33 cellular contexts compared by ENCODE assay signal in the genomic region with DNA sequence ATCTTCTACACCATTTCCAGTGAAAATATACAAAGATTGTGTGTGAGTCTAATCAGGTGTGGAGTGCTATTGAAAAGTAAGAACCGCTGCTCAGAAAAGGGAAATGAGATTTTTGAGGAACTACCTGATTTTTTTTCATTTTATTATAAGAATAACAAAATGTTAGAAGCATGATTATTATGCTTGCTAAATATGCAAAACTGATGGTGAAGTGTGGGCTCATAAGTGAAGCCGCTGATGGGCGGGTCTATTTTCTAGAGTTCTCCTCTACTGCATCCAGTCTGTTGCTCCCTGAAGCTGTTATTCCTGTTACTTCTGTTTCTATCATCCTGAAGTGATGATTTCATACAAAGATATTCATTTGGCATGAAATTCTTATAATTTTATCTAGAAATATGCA.
"Had no signal": no experiment of that assay in that cellular context is flagged by ENCODE, and none has a peak within 500 bp of the region (broad histone marks: within the 10 kb centered on the region; RNA-seq: fewer than 3 reads in every experiment).

No MANE protein-coding gene starts in this region.

- H3K36me3 Mint-ChIP-seq: activated CD4-positive, alpha-beta memory T cell treated with anti-CD3 and anti-CD28 coated beads for 36 hours; activated CD8-positive, alpha-beta memory T cell treated with anti-CD3 and anti-CD28 coated beads, Interleukin-2, amount 10 ng/mL, durations not matched to agents 7 days and 5 days; activated naive CD4-positive, alpha-beta T cell treated with anti-CD3 and anti-CD28 coated beads, Interleukin-2, amount 50 U/mL, for 24 hours; activated naive CD8-positive, alpha-beta T cell treated with anti-CD3 and anti-CD28 coated beads for 36 hours had no signal

- H3K4me1 Mint-ChIP-seq: activated CD4-positive, alpha-beta T cell treated with anti-CD3 and anti-CD28 coated beads for 36 hours; activated CD4-positive, alpha-beta T cell treated with anti-CD3 and anti-CD28 coated beads, Interleukin-2, amount 10 ng/mL, durations not matched to agents 24 days and 14 days; activated CD8-positive, alpha-beta memory T cell treated with anti-CD3 and anti-CD28 coated beads, Interleukin-2, amount 10 ng/mL, durations not matched to agents 7 days and 5 days; activated naive CD4-positive, alpha-beta T cell treated with anti-CD3 and anti-CD28 coated beads, Interleukin-2, amount 50 U/mL, for 24 hours; activated naive CD8-positive, alpha-beta T cell treated with anti-CD3 and anti-CD28 coated beads for 36 hours; activated naive CD8-positive, alpha-beta T cell treated with anti-CD3 and anti-CD28 coated beads, Interleukin-2, amount 50 U/mL, for 24 hours had no signal

- H3K4me3 Mint-ChIP-seq: activated CD4-positive, alpha-beta memory T cell treated with anti-CD3 and anti-CD28 coated beads for 36 hours; activated CD4-positive, alpha-beta T cell treated with anti-CD3 and anti-CD28 coated beads for 36 hours; activated CD4-positive, alpha-beta T cell treated with anti-CD3 and anti-CD28 coated beads, Interleukin-2, amount 10 ng/mL, durations not matched to agents 24 days and 14 days; activated CD8-positive, alpha-beta memory T cell treated with anti-CD3 and anti-CD28 coated beads, Interleukin-2, amount 10 ng/mL, durations not matched to agents 7 days and 5 days; activated CD8-positive, alpha-beta T cell treated with anti-CD3 and anti-CD28 coated beads, Interleukin-2, amount 10 ng/mL, durations not matched to agents 7 days and 5 days; activated naive CD4-positive, alpha-beta T cell treated with anti-CD3 and anti-CD28 coated beads for 36 hours; activated naive CD4-positive, alpha-beta T cell treated with anti-CD3 and anti-CD28 coated beads, Interleukin-2, amount 50 U/mL, for 24 hours; activated naive CD8-positive, alpha-beta T cell treated with anti-CD3 and anti-CD28 coated beads for 36 hours; activated naive CD8-positive, alpha-beta T cell treated with anti-CD3 and anti-CD28 coated beads, Interleukin-2, amount 50 U/mL, for 24 hours; activated T-helper 1 cell treated with anti-CD3 and anti-CD28 coated beads, Interleukin-12 subunit alpha, Interleukin-12 subunit beta, Interleukin-2, Interleukin-4 antibody, amounts not matched to agents 30 ng/mL and 10 ng/mL and 1 ng/mL, durations not matched to agents 14 hours and 24 hours and 36 hours; effector memory CD8-positive, alpha-beta T cell; T-helper 2 cell treated with Interferon-gamma antibody and Interleukin-4, amounts not matched to agents 5 μg/mL and 100 μg/mL, for 36 hours had no signal

- H3K9me3 Mint-ChIP-seq: activated CD4-positive, alpha-beta memory T cell treated with anti-CD3 and anti-CD28 coated beads for 36 hours; activated CD4-positive, alpha-beta T cell treated with anti-CD3 and anti-CD28 coated beads, Interleukin-2, amount 10 ng/mL, durations not matched to agents 24 days and 14 days; activated naive CD4-positive, alpha-beta T cell treated with anti-CD3 and anti-CD28 coated beads for 36 hours; activated naive CD4-positive, alpha-beta T cell treated with anti-CD3 and anti-CD28 coated beads, Interleukin-2, amount 50 U/mL, for 24 hours; activated naive CD8-positive, alpha-beta T cell treated with anti-CD3 and anti-CD28 coated beads for 36 hours; activated naive CD8-positive, alpha-beta T cell treated with anti-CD3 and anti-CD28 coated beads, Interleukin-2, amount 50 U/mL, for 24 hours; activated T-helper 1 cell treated with anti-CD3 and anti-CD28 coated beads, Interleukin-12 subunit alpha, Interleukin-12 subunit beta, Interleukin-2, Interleukin-4 antibody, amounts not matched to agents 30 ng/mL and 10 ng/mL and 1 ng/mL, durations not matched to agents 14 hours and 24 hours and 36 hours; activated T-helper 2 cell treated with anti-CD3 and anti-CD28 coated beads, Interferon-gamma antibody, Interleukin-2, Interleukin-4, amounts not matched to agents 10 μg/mL and 5 μg/mL and 100 μg/mL, durations not matched to agents 14 hours and 24 hours and 36 hours; T-helper 2 cell treated with Interferon-gamma antibody and Interleukin-4, amounts not matched to agents 5 μg/mL and 100 μg/mL, for 36 hours had no signal

- ATAC-seq: activated CD4-positive, alpha-beta T cell treated with anti-CD3 and anti-CD28 coated beads for 36 hours; activated CD8-positive, alpha-beta memory T cell treated with anti-CD3 and anti-CD28 coated beads, Interleukin-2, amount 10 ng/mL, durations not matched to agents 7 days and 5 days; activated CD8-positive, alpha-beta T cell treated with anti-CD3 and anti-CD28 coated beads, Interleukin-2, amount 10 ng/mL, durations not matched to agents 7 days and 5 days; activated naive CD8-positive, alpha-beta T cell treated with anti-CD3 and anti-CD28 coated beads, Interleukin-2, amount 50 U/mL, for 24 hours; body of pancreas; effector memory CD8-positive, alpha-beta T cell; foreskin keratinocyte; gastrocnemius medialis; heart left ventricle had no signal

- DNase-seq: activated CD4-positive, alpha-beta memory T cell treated with anti-CD3 and anti-CD28 coated beads for 36 hours; activated CD4-positive, alpha-beta T cell treated with anti-CD3 and anti-CD28 coated beads for 36 hours; activated CD4-positive, alpha-beta T cell treated with anti-CD3 and anti-CD28 coated beads, Interleukin-2, amount 10 ng/mL, durations not matched to agents 24 days and 14 days; activated CD4-positive, CD25-positive, alpha-beta regulatory T cell; activated CD4-positive, CD25-positive, alpha-beta regulatory T cell treated with anti-CD3 and anti-CD28 coated beads, Interleukin-2, amount 50 U/mL, for 72 hours; activated CD8-positive, alpha-beta memory T cell treated with anti-CD3 and anti-CD28 coated beads, Interleukin-2, amount 10 ng/mL, durations not matched to agents 7 days and 5 days; activated CD8-positive, alpha-beta memory T cell treated with anti-CD3 and anti-CD28 coated beads, Interleukin-2, amount 50 U/mL, for 4 hours; activated CD8-positive, alpha-beta T cell treated with anti-CD3 and anti-CD28 coated beads, Interleukin-2, amount 10 ng/mL, durations not matched to agents 7 days and 5 days; activated effector memory CD4-positive, alpha-beta T cell treated with anti-CD3 and anti-CD28 coated beads, Interleukin-2, amount 50 U/mL, for 16 hours; activated naive CD4-positive, alpha-beta T cell treated with anti-CD3 and anti-CD28 coated beads for 36 hours; activated naive CD8-positive, alpha-beta T cell treated with anti-CD3 and anti-CD28 coated beads for 36 hours; activated naive CD8-positive, alpha-beta T cell treated with anti-CD3 and anti-CD28 coated beads, Interleukin-2, amount 50 U/mL, for 24 hours; activated T-cell treated with anti-CD3 and anti-CD28 coated beads, Interleukin-2, amount 50 U/mL, for 1 hour; activated T-cell treated with anti-CD3 and anti-CD28 coated beads, Interleukin-2, amount 50 U/mL, for 48 hours; adrenal gland; amygdala; aorta; body of pancreas; caudate nucleus; cortex of kidney; dermis blood vessel endothelial cell; effector CD4-positive, alpha-beta T cell; effector memory CD8-positive, alpha-beta T cell; erythroblast; foreskin keratinocyte; gastrocnemius medialis; glutamatergic neuron; heart left ventricle; T1000 had no signal

- H3K27me3 Mint-ChIP-seq: activated CD4-positive, alpha-beta memory T cell treated with anti-CD3 and anti-CD28 coated beads for 36 hours; activated CD4-positive, alpha-beta T cell treated with anti-CD3 and anti-CD28 coated beads for 36 hours; activated CD4-positive, alpha-beta T cell treated with anti-CD3 and anti-CD28 coated beads, Interleukin-2, amount 10 ng/mL, durations not matched to agents 24 days and 14 days; activated CD8-positive, alpha-beta memory T cell treated with anti-CD3 and anti-CD28 coated beads, Interleukin-2, amount 10 ng/mL, durations not matched to agents 7 days and 5 days; activated naive CD4-positive, alpha-beta T cell treated with anti-CD3 and anti-CD28 coated beads, Interleukin-2, amount 50 U/mL, for 24 hours; activated naive CD8-positive, alpha-beta T cell treated with anti-CD3 and anti-CD28 coated beads for 36 hours; activated naive CD8-positive, alpha-beta T cell treated with anti-CD3 and anti-CD28 coated beads, Interleukin-2, amount 50 U/mL, for 24 hours; effector memory CD8-positive, alpha-beta T cell had no signal

- H3K27ac Mint-ChIP-seq: activated CD4-positive, alpha-beta memory T cell treated with anti-CD3 and anti-CD28 coated beads for 36 hours; activated CD4-positive, alpha-beta T cell treated with anti-CD3 and anti-CD28 coated beads for 36 hours; activated CD4-positive, alpha-beta T cell treated with anti-CD3 and anti-CD28 coated beads, Interleukin-2, amount 10 ng/mL, durations not matched to agents 24 days and 14 days; activated CD8-positive, alpha-beta memory T cell treated with anti-CD3 and anti-CD28 coated beads, Interleukin-2, amount 10 ng/mL, durations not matched to agents 7 days and 5 days; activated CD8-positive, alpha-beta T cell treated with anti-CD3 and anti-CD28 coated beads, Interleukin-2, amount 10 ng/mL, durations not matched to agents 7 days and 5 days; activated naive CD4-positive, alpha-beta T cell treated with anti-CD3 and anti-CD28 coated beads for 36 hours; activated naive CD4-positive, alpha-beta T cell treated with anti-CD3 and anti-CD28 coated beads, Interleukin-2, amount 50 U/mL, for 24 hours; activated naive CD8-positive, alpha-beta T cell treated with anti-CD3 and anti-CD28 coated beads for 36 hours; activated naive CD8-positive, alpha-beta T cell treated with anti-CD3 and anti-CD28 coated beads, Interleukin-2, amount 50 U/mL, for 24 hours; activated T-helper 1 cell treated with anti-CD3 and anti-CD28 coated beads, Interleukin-12 subunit alpha, Interleukin-12 subunit beta, Interleukin-2, Interleukin-4 antibody, amounts not matched to agents 30 ng/mL and 10 ng/mL and 1 ng/mL, durations not matched to agents 14 hours and 24 hours and 36 hours; activated T-helper 2 cell treated with anti-CD3 and anti-CD28 coated beads, Interferon-gamma antibody, Interleukin-2, Interleukin-4, amounts not matched to agents 10 μg/mL and 5 μg/mL and 100 μg/mL, durations not matched to agents 14 hours and 24 hours and 36 hours; effector memory CD8-positive, alpha-beta T cell; T-helper 2 cell treated with Interferon-gamma antibody and Interleukin-4, amounts not matched to agents 5 μg/mL and 100 μg/mL, for 36 hours had no signal
